8 cellular contexts compared by ENCODE assay signal in the genomic region with DNA sequence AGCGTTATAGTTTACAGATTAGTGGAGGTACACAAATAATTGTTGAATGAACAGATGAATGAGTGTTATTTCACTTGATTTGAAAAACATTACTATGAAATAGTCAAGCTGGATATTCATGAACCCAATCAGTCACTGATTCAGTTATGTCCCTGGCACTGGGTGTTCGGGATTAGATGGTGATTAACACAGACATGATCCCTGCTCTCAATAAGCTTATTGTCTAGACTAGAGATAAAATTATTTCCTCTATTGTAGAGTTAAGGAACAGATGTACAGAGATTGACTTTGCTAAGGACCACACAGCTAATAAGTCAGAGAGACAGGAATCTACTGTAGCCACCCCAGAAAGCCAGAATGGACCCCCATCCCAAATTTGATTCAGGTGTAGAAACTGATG. TPM values are rescaled to one million over a fixed set of nuclear protein-coding genes. Genes with fewer than 3 reads are reported as not detected.
A peak's percentile ranks its signal among the peaks of the same experiment; 100 is the strongest.
DNase-seq lines count a peak whose midpoint lies in the region; ATAC-seq and TF ChIP-seq lines count a peak whose summit lies in the region.

No MANE protein-coding gene starts in this region.

- H3K4me3 Mint-ChIP-seq in activated CD8-positive, alpha-beta memory T cell treated with anti-CD3 and anti-CD28 coated beads, Interleukin-2, amount 10 ng/mL, durations not matched to agents 7 days and 5 days: peak overlapping the region; percentile 69
- H3K4me3 Mint-ChIP-seq in activated CD4-positive, alpha-beta memory T cell treated with anti-CD3 and anti-CD28 coated beads, Interleukin-2, amount 10 ng/mL, durations not matched to agents 7 days and 5 days: peak overlapping the region; percentile 72
- peak overlapping the region; percentile 86 for H3K4me3 Mint-ChIP-seq in stimulated activated memory B cell treated with anti-CD40 and anti-IgM and Interleukin-4, amounts not matched to agents 10 μg/mL and 1 μg/mL and 100 μg/mL, for 72 hours

- no peak for DNase-seq in activated CD8-positive, alpha-beta memory T cell treated with anti-CD3 and anti-CD28 coated beads, Interleukin-2, amount 10 ng/mL, durations not matched to agents 7 days and 5 days
- no peak for DNase-seq in activated CD8-positive, alpha-beta memory T cell treated with anti-CD3 and anti-CD28 coated beads, Interleukin-2, amount 50 U/mL, for 48 hours
- no peak for DNase-seq in activated CD4-positive, alpha-beta memory T cell treated with anti-CD3 and anti-CD28 coated beads, Interleukin-2, amount 10 ng/mL, durations not matched to agents 7 days and 5 days
- DNase-seq in NCI-H345 (lab: John Stamatoyannopoulos, UW) (no peak), GM10266 (ENCODE audit: extremely low spot score) (no peak)

- CTCF ChIA-PET in activated CD8-positive, alpha-beta memory T cell treated with anti-CD3 and anti-CD28 coated beads, Interleukin-2, amount 10 ng/mL, durations not matched to agents 7 days and 5 days (lab: Charles Lee): interaction anchor here (0.9 to 1.8 kb wide), 8 partner anchors 13 to 112 kb away, joined by 3 to 5 read pairs (median 4); no protein-coding TSS in a partner anchor
- CTCF ChIA-PET in activated CD4-positive, alpha-beta memory T cell treated with anti-CD3 and anti-CD28 coated beads, Interleukin-2, amount 10 ng/mL, durations not matched to agents 7 days and 5 days (lab: Charles Lee): interaction anchor here (1.2 to 4.0 kb wide), 5 partner anchors 13 to 218 kb away, joined by 3 to 12 read pairs (median 5); no protein-coding TSS in a partner anchor

- peaks cover 8% of the 10 kb centered on the region for H3K4me1 Mint-ChIP-seq in activated CD8-positive, alpha-beta memory T cell treated with anti-CD3 and anti-CD28 coated beads, Interleukin-2, amount 10 ng/mL, durations not matched to agents 7 days and 5 days
- peaks cover 6% of the 10 kb centered on the region for H3K4me1 Mint-ChIP-seq in activated CD4-positive, alpha-beta memory T cell treated with anti-CD3 and anti-CD28 coated beads, Interleukin-2, amount 10 ng/mL, durations not matched to agents 7 days and 5 days
- H3K4me1 Mint-ChIP-seq in stimulated activated memory B cell treated with anti-CD40 and anti-IgM and Interleukin-4, amounts not matched to agents 10 μg/mL and 1 μg/mL and 100 μg/mL, for 72 hours: peaks cover 33% of the 10 kb centered on the region

- H3K4me3 ChIP-seq in iPS-11a (ENCODE audit: low read depth, low read length): peak overlapping the region; percentile 60

- H3K27ac Mint-ChIP-seq in activated CD8-positive, alpha-beta memory T cell treated with anti-CD3 and anti-CD28 coated beads, Interleukin-2, amount 10 ng/mL, durations not matched to agents 7 days and 5 days: no peak overlapping the region
- H3K27ac Mint-ChIP-seq in activated CD4-positive, alpha-beta memory T cell treated with anti-CD3 and anti-CD28 coated beads, Interleukin-2, amount 10 ng/mL, durations not matched to agents 7 days and 5 days: no peak overlapping the region
- peak overlapping the region; percentile 84 for H3K27ac Mint-ChIP-seq in stimulated activated memory B cell treated with anti-CD40 and anti-IgM and Interleukin-4, amounts not matched to agents 10 μg/mL and 1 μg/mL and 100 μg/mL, for 72 hours

- POLR2A ChIA-PET in activated CD4-positive, alpha-beta memory T cell treated with anti-CD3 and anti-CD28 coated beads, Interleukin-2, amount 10 ng/mL, durations not matched to agents 7 days and 5 days (lab: Charles Lee): no interaction called here

- H3K27me3 Mint-ChIP-seq in activated CD8-positive, alpha-beta memory T cell treated with anti-CD3 and anti-CD28 coated beads, Interleukin-2, amount 10 ng/mL, durations not matched to agents 7 days and 5 days: no peaks in the 10 kb centered on the region
- H3K27me3 Mint-ChIP-seq in activated CD4-positive, alpha-beta memory T cell treated with anti-CD3 and anti-CD28 coated beads, Interleukin-2, amount 10 ng/mL, durations not matched to agents 7 days and 5 days: peaks cover 4% of the 10 kb centered on the region
- H3K27me3 Mint-ChIP-seq in stimulated activated memory B cell treated with anti-CD40 and anti-IgM and Interleukin-4, amounts not matched to agents 10 μg/mL and 1 μg/mL and 100 μg/mL, for 72 hours: no peaks in the 10 kb centered on the region

- H3K9me3 Mint-ChIP-seq in activated CD8-positive, alpha-beta memory T cell treated with anti-CD3 and anti-CD28 coated beads, Interleukin-2, amount 10 ng/mL, durations not matched to agents 7 days and 5 days (ENCODE audit: low read depth): no peaks in the 10 kb centered on the region
- H3K9me3 Mint-ChIP-seq in activated CD4-positive, alpha-beta memory T cell treated with anti-CD3 and anti-CD28 coated beads, Interleukin-2, amount 10 ng/mL, durations not matched to agents 7 days and 5 days: no peaks in the 10 kb centered on the region
- H3K9me3 Mint-ChIP-seq in stimulated activated memory B cell treated with anti-CD40 and anti-IgM and Interleukin-4, amounts not matched to agents 10 μg/mL and 1 μg/mL and 100 μg/mL, for 72 hours: no peaks in the 10 kb centered on the region

- H3K36me3 Mint-ChIP-seq in activated CD8-positive, alpha-beta memory T cell treated with anti-CD3 and anti-CD28 coated beads, Interleukin-2, amount 10 ng/mL, durations not matched to agents 7 days and 5 days: no peaks in the 10 kb centered on the region
- no peaks in the 10 kb centered on the region for H3K36me3 Mint-ChIP-seq in activated CD4-positive, alpha-beta memory T cell treated with anti-CD3 and anti-CD28 coated beads, Interleukin-2, amount 10 ng/mL, durations not matched to agents 7 days and 5 days (ENCODE audit: low read depth)
- H3K36me3 Mint-ChIP-seq in stimulated activated memory B cell treated with anti-CD40 and anti-IgM and Interleukin-4, amounts not matched to agents 10 μg/mL and 1 μg/mL and 100 μg/mL, for 72 hours: no peaks in the 10 kb centered on the region

- TF ChIP-seq CTCF in GM10266 (IDR thresholded peaks at IDR 0.05; ENCODE audit: control insufficient read depth, insufficient read depth, low read depth, missing control alignments): no peak

- ATAC-seq in activated CD8-positive, alpha-beta memory T cell treated with anti-CD3 and anti-CD28 coated beads, Interleukin-2, amount 10 ng/mL, durations not matched to agents 7 days and 5 days: no peak
- ATAC-seq in stimulated activated memory B cell treated with anti-CD40 and anti-IgM and Interleukin-4, amounts not matched to agents 10 μg/mL and 1 μg/mL and 100 μg/mL, for 72 hours: no peak
- ATAC-seq in HG03108 (IDR thresholded peaks at IDR 0.05; ENCODE audit: unreplicated experiment): no peak

RNA-seq across cellular contexts. Expression of gene GRAMD1C, which starts 1.0 kb away (rescaled TPM):
- total RNA-seq in activated CD8-positive, alpha-beta memory T cell treated with anti-CD3 and anti-CD28 coated beads, Interleukin-2, amount 10 ng/mL, durations not matched to agents 7 days and 5 days: 1 to 10 TPM in 1 of 2 experiments, under 1 TPM in 1; 0.40 to 1.1 TPM
- total RNA-seq in activated CD4-positive, alpha-beta memory T cell treated with anti-CD3 and anti-CD28 coated beads, Interleukin-2, amount 10 ng/mL, durations not matched to agents 7 days and 5 days: under 1 TPM; 0.48 to 0.91 TPM
